1 cellular context compared by ENCODE assay signal in the genomic region with DNA sequence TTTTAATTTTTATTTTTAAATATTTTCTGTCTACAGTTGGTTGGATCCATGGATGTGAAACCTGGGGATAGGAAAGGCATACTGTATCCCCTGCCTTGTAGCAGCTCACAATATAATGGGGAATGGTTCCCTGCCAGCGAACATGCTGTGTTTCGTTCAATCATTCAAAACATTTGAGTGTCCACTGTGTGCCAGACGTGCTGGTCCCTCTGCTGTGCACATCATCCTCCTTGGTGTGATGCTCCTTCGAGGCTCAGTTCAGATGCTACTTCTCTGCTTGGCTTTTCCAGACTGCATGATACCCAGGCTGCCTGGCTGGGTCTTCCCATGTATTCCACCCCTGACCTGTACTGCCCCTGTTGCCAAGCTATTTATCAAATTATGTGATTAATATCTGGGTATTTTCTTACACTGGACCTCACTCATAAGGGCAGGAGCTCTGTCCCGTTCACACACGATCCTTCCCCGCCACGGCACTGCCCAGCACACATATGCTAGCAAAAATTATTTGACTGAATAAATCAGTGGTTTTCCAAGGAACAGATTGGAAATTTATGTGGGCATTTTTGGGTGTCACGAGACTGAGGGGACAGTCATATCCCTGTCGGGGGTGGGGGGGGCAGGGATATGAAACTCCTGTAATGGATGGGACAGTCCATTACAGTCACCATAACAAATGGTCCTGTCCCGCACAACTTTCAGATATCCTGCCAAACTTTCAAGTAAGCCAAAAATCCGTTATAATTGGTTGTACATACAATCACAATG.
TF ChIP-seq lines count a peak whose summit lies in the region.

No MANE protein-coding gene starts in this region.

TF ChIP-seq in K562, 482 proteins besides CTCF, POLR2A, EP300 and RAD21:
- TF ChIP-seq, protein P1, sequence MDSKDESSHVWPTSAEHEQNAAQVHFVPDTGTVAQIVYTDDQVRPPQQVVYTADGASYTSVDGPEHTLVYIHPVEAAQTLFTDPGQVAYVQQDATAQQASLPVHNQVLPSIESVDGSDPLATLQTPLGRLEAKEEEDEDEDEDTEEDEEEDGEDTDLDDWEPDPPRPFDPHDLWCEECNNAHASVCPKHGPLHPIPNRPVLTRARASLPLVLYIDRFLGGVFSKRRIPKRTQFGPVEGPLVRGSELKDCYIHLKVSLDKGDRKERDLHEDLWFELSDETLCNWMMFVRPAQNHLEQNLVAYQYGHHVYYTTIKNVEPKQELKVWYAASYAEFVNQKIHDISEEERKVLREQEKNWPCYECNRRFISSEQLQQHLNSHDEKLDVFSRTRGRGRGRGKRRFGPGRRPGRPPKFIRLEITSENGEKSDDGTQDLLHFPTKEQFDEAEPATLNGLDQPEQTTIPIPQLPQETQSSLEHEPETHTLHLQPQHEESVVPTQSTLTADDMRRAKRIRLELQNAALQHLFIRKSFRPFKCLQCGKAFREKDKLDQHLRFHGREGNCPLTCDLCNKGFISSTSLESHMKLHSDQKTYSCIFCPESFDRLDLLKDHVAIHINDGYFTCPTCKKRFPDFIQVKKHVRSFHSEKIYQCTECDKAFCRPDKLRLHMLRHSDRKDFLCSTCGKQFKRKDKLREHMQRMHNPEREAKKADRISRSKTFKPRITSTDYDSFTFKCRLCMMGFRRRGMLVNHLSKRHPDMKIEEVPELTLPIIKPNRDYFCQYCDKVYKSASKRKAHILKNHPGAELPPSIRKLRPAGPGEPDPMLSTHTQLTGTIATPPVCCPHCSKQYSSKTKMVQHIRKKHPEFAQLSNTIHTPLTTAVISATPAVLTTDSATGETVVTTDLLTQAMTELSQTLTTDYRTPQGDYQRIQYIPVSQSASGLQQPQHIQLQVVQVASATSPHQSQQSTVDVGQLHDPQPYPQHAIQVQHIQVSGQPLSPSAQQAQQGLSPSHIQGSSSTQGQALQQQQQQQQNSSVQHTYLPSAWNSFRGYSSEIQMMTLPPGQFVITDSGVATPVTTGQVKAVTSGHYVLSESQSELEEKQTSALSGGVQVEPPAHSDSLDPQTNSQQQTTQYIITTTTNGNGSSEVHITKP (IDR thresholded peaks at IDR 0.05; ENCODE audit: partially characterized antibody): peak; percentile 36
- TF ChIP-seq HMG20B (CRISPR knock-in tag; IDR thresholded peaks at IDR 0.05) (no peak), MTA3 (IDR thresholded peaks at IDR 0.05; ENCODE audit: borderline replicate concordance) (no peak)
